Comparison of ENCODE assay signal across 2 cellular contexts in genomic region chr12:125561008-125561407, GRCh38.
DNase-seq lines count a peak whose midpoint lies in the region; ATAC-seq, FAIRE-seq and TF ChIP-seq lines count a peak whose summit lies in the region.
"Not testable (repeated sequence)": the region's sequence is repeated elsewhere in the genome, so short reads cannot be mapped to it uniquely, and the experiment has no call there.

No MANE protein-coding gene starts in this region.

- TF ChIP-seq EP300 in K562 (IDR thresholded peaks at IDR 0.05; ENCODE audit: low read length), result not testable (repeated sequence)

- H3K9ac ChIP-seq in K562 (ENCODE audit: insufficient read depth in 1 of 2, low read depth in 2 of 2, low read length in 2 of 2), result not testable (repeated sequence)

- H3K27ac ChIP-seq in HEK293 (ENCODE audit: extremely low read depth, low read depth, low read length); K562 (ENCODE audit: extremely low read depth, low read depth, low read length): not testable (repeated sequence)

- in situ Hi-C loops in K562 (cut with MboI), result not testable (repeated sequence)

- 10% methylated on average over 5 of the region's 5 CpGs for WGBS in K562 (ENCODE audit: insufficient coverage, low coverage, missing lambda C conversion rate)

- H3K79me2 ChIP-seq in K562 (ENCODE audit: control insufficient read depth, insufficient read depth, low read length), result not testable (repeated sequence)

- TF ChIP-seq RAD21 in K562 (CRISPR knock-in tag; conservative IDR thresholded peaks at IDR 0.05 in 1 of 2, IDR thresholded peaks at IDR 0.05 in 1 of 2), result not testable (repeated sequence)

- not testable (repeated sequence) for H3K4me2 ChIP-seq in K562 (ENCODE audit: insufficient read depth, low read length)

- TF ChIP-seq CTCF in HEK293 (tag by site-specific recombination; IDR thresholded peaks at IDR 0.05); K562 (IDR thresholded peaks at IDR 0.05 in 2 of 3, conservative IDR thresholded peaks at IDR 0.05 in 1 of 3; ENCODE audit: insufficient read depth in 2 of 3, low read depth in 1 of 3, low read length in 3 of 3): not testable (repeated sequence)

- not testable (repeated sequence) for H3K4me3 ChIP-seq in HEK293 (ENCODE audit: low read depth, low read length); K562

- not testable (repeated sequence) for H2AFZ ChIP-seq in K562 (ENCODE audit: low read depth, low read length)

- ATAC-seq in K562, result not testable (repeated sequence)

- not testable (repeated sequence) for H3K9me1 ChIP-seq in K562 (ENCODE audit: control insufficient read depth, insufficient read depth, low read length)

- not testable (repeated sequence) for H4K20me1 ChIP-seq in K562 (replicated peaks; ENCODE audit: control insufficient read depth, insufficient read depth, low read length)

- BruUV-seq in K562 (replicated peaks; lab: Mats Ljungman, UMichigan), result not testable (repeated sequence)

- POLR2A ChIA-PET in HEK293 (lab: Yijun Ruan, JAX); K562 (lab: Yijun Ruan, JAX): not testable (repeated sequence)

- not testable (repeated sequence) for FAIRE-seq in K562 (lab: Jason Lieb, UNC)

- not testable (repeated sequence) for H3K36me3 ChIP-seq in HEK293 (ENCODE audit: control insufficient read depth in 2 of 2, insufficient read depth in 1 of 2, low read length in 2 of 2); K562 (ENCODE audit: control insufficient read depth, insufficient read depth, low read length)

- TF ChIP-seq POLR2A in K562 (conservative IDR thresholded peaks at IDR 0.05), result not testable (repeated sequence)

- not testable (repeated sequence) for H3K4me1 ChIP-seq in HEK293 (ENCODE audit: control insufficient read depth, insufficient read depth, low read length); K562 (replicated peaks in 1 of 2; ENCODE audit: control insufficient read depth in 2 of 2, insufficient read depth in 2 of 2, low read length in 2 of 2)

- intact Hi-C loops in K562 (cut with micrococcal nuclease), result not testable (repeated sequence)

- H3K27me3 ChIP-seq in K562 (ENCODE audit: control insufficient read depth in 2 of 2, insufficient read depth in 2 of 2, low read length in 2 of 2), result not testable (repeated sequence)

- DNase-seq in K562 (ENCODE audit: extremely low read depth in 1 of 4, low spot score in 3 of 4), result not testable (repeated sequence)

- CTCF ChIA-PET in HEK293 (lab: Yijun Ruan, JAX); K562 (lab: Yijun Ruan, JAX; ENCODE audit: low intra/inter-chr PET ratio): not testable (repeated sequence)

- not testable (repeated sequence) for H3K9me3 ChIP-seq in HEK293 (ENCODE audit: control insufficient read depth, insufficient read depth, low read depth, low read length); K562 (replicated peaks; ENCODE audit: control insufficient read depth, insufficient read depth, low read depth, low read length)

TF ChIP-seq in HEK293, 187 proteins besides CTCF, POLR2A, EP300 and RAD21:
- peak; percentile 86 for TF ChIP-seq ZNF146 (tag by site-specific recombination; IDR thresholded peaks at IDR 0.05)

TF ChIP-seq in K562, 482 proteins besides CTCF, POLR2A, EP300 and RAD21:
- TF ChIP-seq ZNF146 (CRISPR knock-in tag; IDR thresholded peaks at IDR 0.05; ENCODE audit: unreplicated experiment), result peak; percentile 80
